In genomic region chr1:108722292-108722691, GRCh38 we compare ENCODE assay signal across 1 cellular context.
TF ChIP-seq lines count a peak whose summit lies in the region.

No MANE protein-coding gene starts in this region.

TF ChIP-seq in WTC11, 78 proteins besides CTCF, POLR2A, EP300 and RAD21 (continued from another document):
- no peak for TF ChIP-seq ZSCAN18 (CRISPR knock-in tag; IDR thresholded peaks at IDR 0.05)
- no peak for TF ChIP-seq ZNF121 (CRISPR knock-in tag; IDR thresholded peaks at IDR 0.05)
- TF ChIP-seq NR2C2 (CRISPR knock-in tag; IDR thresholded peaks at IDR 0.05) = no peak
- TF ChIP-seq ZNF671 (CRISPR knock-in tag; IDR thresholded peaks at IDR 0.05) = no peak
- TF ChIP-seq AR (CRISPR knock-in tag; IDR thresholded peaks at IDR 0.05) = no peak
- no peak for TF ChIP-seq TP53 (CRISPR knock-in tag; IDR thresholded peaks at IDR 0.05)
- no peak for TF ChIP-seq ZBTB43 (CRISPR knock-in tag; IDR thresholded peaks at IDR 0.05)
- TF ChIP-seq ZNF317 (CRISPR knock-in tag; IDR thresholded peaks at IDR 0.05; ENCODE audit: borderline replicate concordance, low read depth) = no peak
- no peak for TF ChIP-seq NR3C1 (CRISPR knock-in tag; conservative IDR thresholded peaks at IDR 0.05; ENCODE audit: low read depth)
